In the genomic region with DNA sequence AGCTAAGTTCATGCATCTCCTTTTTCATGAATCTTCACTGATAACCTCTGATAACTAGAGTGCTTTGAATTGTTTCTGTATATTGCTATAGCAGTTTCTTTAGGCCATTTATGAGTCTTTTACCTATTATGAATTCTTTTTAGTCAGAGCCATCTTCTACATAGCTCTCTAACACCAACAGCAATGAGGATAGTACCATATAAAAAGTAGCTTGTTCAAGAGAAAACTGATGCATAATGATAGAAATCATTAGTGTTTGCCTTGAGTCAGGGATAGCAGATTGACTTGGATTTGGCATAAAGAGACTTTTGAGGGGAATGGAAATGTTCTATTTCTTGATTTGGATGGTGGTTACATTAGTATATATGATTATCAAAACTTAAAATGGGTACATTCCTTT, we compare ENCODE assay signal across 18 cellular contexts. TPM values are rescaled to one million over a fixed set of nuclear protein-coding genes. Genes with fewer than 3 reads are reported as not detected.
DNase-seq lines count a peak whose midpoint lies in the region; ATAC-seq, FAIRE-seq and TF ChIP-seq lines count a peak whose summit lies in the region.
"Had no signal": no experiment of that assay in that cellular context is flagged by ENCODE, and none has a peak within 500 bp of the region (broad histone marks: within the 10 kb centered on the region; RNA-seq: fewer than 3 reads in every experiment).

No MANE protein-coding gene starts in this region.

- H3K36me3 Mint-ChIP-seq in T-helper 2 cell treated with Interferon-gamma antibody and Interleukin-4, amounts not matched to agents 5 μg/mL and 100 μg/mL, for 36 hours (ENCODE audit: low read depth), result peaks cover 53% of the 10 kb centered on the region
- H3K36me3 Mint-ChIP-seq in activated naive CD8-positive, alpha-beta T cell treated with anti-CD3 and anti-CD28 coated beads for 36 hours, result peaks cover 34% of the 10 kb centered on the region
- peaks cover 19% of the 10 kb centered on the region for H3K36me3 Mint-ChIP-seq in natural killer cell treated with Interleukin-12 subunit alpha and Interleukin-12 subunit beta and Interleukin-15 and Interleukin-18, amount 100 ng/mL, for 72 hours

- no peak overlapping the region for H3K9ac ChIP-seq in HepG2 (ENCODE audit: insufficient read depth, low read depth, low read length)
- H3K9ac ChIP-seq: BLaER1 had no signal

- H3K36me3 ChIP-seq in HepG2 (replicated peaks in 1 of 2; ENCODE audit: control insufficient read depth in 1 of 2, insufficient read depth in 2 of 2, low read length in 2 of 2) (peaks cover 12 to 77% of the 10 kb centered on the region in 2 experiments), right lobe of liver (peaks cover 0 to 79% (median 30%) of the 10 kb centered on the region in 4 donors), right atrium auricular region (peaks cover 95% of the 10 kb centered on the region)

- H3K9me3 ChIP-seq in HepG2 (ENCODE audit: low read length) (no peaks in the 10 kb centered on the region), right lobe of liver (no peaks in the 10 kb centered on the region), right atrium auricular region (no peaks in the 10 kb centered on the region)
- H3K9me3 ChIP-seq: BLaER1, Caco-2 had no signal

- H2AFZ ChIP-seq in HepG2 (ENCODE audit: low read length), result no peak overlapping the region
- H2AFZ ChIP-seq: PC-9 had no signal

- no peaks in the 10 kb centered on the region for H4K20me1 ChIP-seq in HepG2 (ENCODE audit: insufficient read depth, low read length)
- H4K20me1 ChIP-seq: BLaER1 had no signal

- BruUV-seq in HepG2 (replicated peaks; lab: Mats Ljungman, UMichigan), result TSS peak; percentile 26

- no peak for FAIRE-seq in HepG2 (lab: Jason Lieb, UNC)
- FAIRE-seq: HTR-8/SVneo had no signal

- DNase-seq in T-helper 2 cell treated with Interferon-gamma antibody and Interleukin-4, amounts not matched to agents 5 μg/mL and 100 μg/mL, for 36 hours (ENCODE audit: low spot score), result no peak
- DNase-seq in T-helper 2 cell (no peak), HepG2 (ENCODE audit: low spot score) (no peak), right lobe of liver (no peak), right atrium auricular region (ENCODE audit: low spot score) (no peak), amygdala (lab: John Stamatoyannopoulos, UW) (no peak)
- DNase-seq in activated naive CD8-positive, alpha-beta T cell treated with anti-CD3 and anti-CD28 coated beads for 36 hours, result no peak
- DNase-seq in natural killer cell treated with Interleukin-12 subunit alpha and Interleukin-12 subunit beta and Interleukin-15 and Interleukin-18, amount 100 ng/mL, for 72 hours (ENCODE audit: low spot score), result no peak
- DNase-seq: Caco-2, HFFc6, NCI-H1436, NCI-H2081, NCI-H226, NCI-H526 treated with DMSO at 0.1 percent for 48 hours, PC-9 had no signal

- H3K9me3 Mint-ChIP-seq in T-helper 2 cell treated with Interferon-gamma antibody and Interleukin-4, amounts not matched to agents 5 μg/mL and 100 μg/mL, for 36 hours, result no peaks in the 10 kb centered on the region
- H3K9me3 Mint-ChIP-seq in activated naive CD8-positive, alpha-beta T cell treated with anti-CD3 and anti-CD28 coated beads for 36 hours, result no peaks in the 10 kb centered on the region
- no peaks in the 10 kb centered on the region for H3K9me3 Mint-ChIP-seq in natural killer cell treated with Interleukin-12 subunit alpha and Interleukin-12 subunit beta and Interleukin-15 and Interleukin-18, amount 100 ng/mL, for 72 hours
- H3K9me3 Mint-ChIP-seq: HFFc6 had no signal

- CTCF ChIA-PET in HepG2 (lab: Yijun Ruan, JAX; ENCODE audit: low intra/inter-chr PET ratio, low total read pairs), result no interaction called here

- peaks cover 7% of the 10 kb centered on the region for H3K4me1 Mint-ChIP-seq in T-helper 2 cell treated with Interferon-gamma antibody and Interleukin-4, amounts not matched to agents 5 μg/mL and 100 μg/mL, for 36 hours (ENCODE audit: low read depth)
- peaks cover 16% of the 10 kb centered on the region for H3K4me1 Mint-ChIP-seq in activated naive CD8-positive, alpha-beta T cell treated with anti-CD3 and anti-CD28 coated beads for 36 hours
- H3K4me1 Mint-ChIP-seq in natural killer cell treated with Interleukin-12 subunit alpha and Interleukin-12 subunit beta and Interleukin-15 and Interleukin-18, amount 100 ng/mL, for 72 hours (ENCODE audit: low read depth in 2 of 2), result no peaks in the 10 kb centered on the region

- POLR2A ChIA-PET in HepG2 (lab: Yijun Ruan, JAX), result no interaction called here

- intact Hi-C loops in HepG2 (cut with micrococcal nuclease; ENCODE audit: unreplicated experiment), result no loop called here
- intact Hi-C loops in right lobe of liver (cut with DNase I), result no loop called here

- no peak overlapping the region for H3K4me3 Mint-ChIP-seq in T-helper 2 cell treated with Interferon-gamma antibody and Interleukin-4, amounts not matched to agents 5 μg/mL and 100 μg/mL, for 36 hours
- H3K4me3 Mint-ChIP-seq in activated naive CD8-positive, alpha-beta T cell treated with anti-CD3 and anti-CD28 coated beads for 36 hours, result no peak overlapping the region
- no peak overlapping the region for H3K4me3 Mint-ChIP-seq in natural killer cell treated with Interleukin-12 subunit alpha and Interleukin-12 subunit beta and Interleukin-15 and Interleukin-18, amount 100 ng/mL, for 72 hours
- H3K4me3 Mint-ChIP-seq: HFFc6 had no signal

- no peak for TF ChIP-seq POLR2A in HepG2 (IDR thresholded peaks at IDR 0.05; ENCODE audit: insufficient read depth in 1 of 2, low read depth in 2 of 2, low read length in 2 of 2)
- no peak for TF ChIP-seq POLR2A in right lobe of liver (IDR thresholded peaks at IDR 0.05)

- TF ChIP-seq CTCF in HepG2 (CRISPR knock-in tag; IDR thresholded peaks at IDR 0.05) (no peak), right lobe of liver (IDR thresholded peaks at IDR 0.05) (no peak), right atrium auricular region (IDR thresholded peaks at IDR 0.05) (no peak)

- TF ChIP-seq EP300 in HepG2 (IDR thresholded peaks at IDR 0.05; ENCODE audit: low read depth in 2 of 2, low read length in 2 of 2) (no peak), HepG2 (CRISPR knock-in tag; IDR thresholded peaks at IDR 0.05; ENCODE audit: borderline replicate concordance) (no peak)

- H3K27me3 ChIP-seq in HepG2 (ENCODE audit: control insufficient read depth in 1 of 2, insufficient read depth in 2 of 2, low read length in 2 of 2) (no peaks in the 10 kb centered on the region), right lobe of liver (no peaks in the 10 kb centered on the region), right atrium auricular region (no peaks in the 10 kb centered on the region)
- H3K27me3 ChIP-seq: BLaER1 had no signal

- no peak for TF ChIP-seq RAD21 in HepG2 (CRISPR knock-in tag; IDR thresholded peaks at IDR 0.05)

- H3K4me1 ChIP-seq in HepG2 (ENCODE audit: insufficient read depth, low read length), result no peaks in the 10 kb centered on the region
- H3K4me1 ChIP-seq in right lobe of liver, result no peaks in the 10 kb centered on the region
- no peaks in the 10 kb centered on the region for H3K4me1 ChIP-seq in right atrium auricular region
- H3K4me1 ChIP-seq: Caco-2 had no signal

- H3K27ac ChIP-seq in HepG2 (ENCODE audit: extremely low read length, insufficient read depth, low read length) (no peak overlapping the region), right lobe of liver (no peak overlapping the region), right atrium auricular region (no peak overlapping the region)
- H3K27ac ChIP-seq: 22Rv1, BLaER1, PC-9 had no signal

- no peak overlapping the region for H3K4me2 ChIP-seq in HepG2 (ENCODE audit: low read depth, low read length)
- H3K4me2 ChIP-seq: BLaER1, PC-9 had no signal

- no peaks in the 10 kb centered on the region for H3K79me2 ChIP-seq in HepG2 (ENCODE audit: insufficient read depth, low read length)

- in situ Hi-C loops in HepG2 (cut with HindIII; ENCODE audit: extremely low pct_ligation_motif_present, low pct_unique_long_range_greater_than_20kb), result no loop called here

- H3K27me3 Mint-ChIP-seq in T-helper 2 cell treated with Interferon-gamma antibody and Interleukin-4, amounts not matched to agents 5 μg/mL and 100 μg/mL, for 36 hours (ENCODE audit: low read depth), result no peaks in the 10 kb centered on the region
- no peaks in the 10 kb centered on the region for H3K27me3 Mint-ChIP-seq in activated naive CD8-positive, alpha-beta T cell treated with anti-CD3 and anti-CD28 coated beads for 36 hours
- no peaks in the 10 kb centered on the region for H3K27me3 Mint-ChIP-seq in natural killer cell treated with Interleukin-12 subunit alpha and Interleukin-12 subunit beta and Interleukin-15 and Interleukin-18, amount 100 ng/mL, for 72 hours

- H3K4me3 ChIP-seq in HepG2 (replicated peaks in 1 of 3; ENCODE audit: insufficient read depth in 1 of 3, low read depth in 2 of 3, low read length in 3 of 3), result no peak overlapping the region
- no peak overlapping the region for H3K4me3 ChIP-seq in right lobe of liver
- no peak overlapping the region for H3K4me3 ChIP-seq in right atrium auricular region
- H3K4me3 ChIP-seq: BLaER1, PC-9 had no signal

- H3K27ac Mint-ChIP-seq in T-helper 2 cell treated with Interferon-gamma antibody and Interleukin-4, amounts not matched to agents 5 μg/mL and 100 μg/mL, for 36 hours, result peak overlapping the region; percentile 58
- peak overlapping the region; percentile 84 for H3K27ac Mint-ChIP-seq in activated naive CD8-positive, alpha-beta T cell treated with anti-CD3 and anti-CD28 coated beads for 36 hours
- H3K27ac Mint-ChIP-seq in natural killer cell treated with Interleukin-12 subunit alpha and Interleukin-12 subunit beta and Interleukin-15 and Interleukin-18, amount 100 ng/mL, for 72 hours, result peak overlapping the region; percentile 41 to 51
- H3K27ac Mint-ChIP-seq: HFFc6 had no signal

- ATAC-seq in HepG2 (no peak), right lobe of liver (no peak)
- no peak for ATAC-seq in natural killer cell treated with Interleukin-12 subunit alpha and Interleukin-12 subunit beta and Interleukin-15 and Interleukin-18, amount 100 ng/mL, for 72 hours

RNA-seq across cellular contexts. Expression of a gene that starts 25.8 kb away (rescaled TPM):
- total RNA-seq in HepG2 (2016; rRNA removed; fragmentation: Illumina TruSeq; extraction: Trizol) (42.9 and 46.2 TPM in 2 replicates), right lobe of liver (100 to 1,000 TPM in 1 of 6 experiments, 10 to 100 TPM in 5; 24.7 to 129 (median 38.4) TPM), right atrium auricular region (1 to 10 TPM; 3.4 to 4.0 TPM)
- 16.2 and 18.7 TPM in 2 replicates for total RNA-seq in HepG2 (2016; cell fraction: cytosol; rRNA removed; fragmentation: Illumina TruSeq; extraction: Trizol; ENCODE audit: low read depth)
- total RNA-seq in HepG2 (2016; cell fraction: insoluble cytoplasmic fraction; rRNA removed; fragmentation: Illumina TruSeq; extraction: Trizol), result 33.8 and 43.7 TPM in 2 replicates
- 46.0 and 52.4 TPM in 2 replicates for total RNA-seq in HepG2 (2016; cell fraction: membrane; rRNA removed; fragmentation: Illumina TruSeq; extraction: Trizol)
- total RNA-seq in HepG2 (2016; cell fraction: nucleus; rRNA removed; fragmentation: Illumina TruSeq; extraction: Trizol), result 54.5 and 68.3 TPM in 2 replicates
- polyA plus RNA-seq in HepG2 (2011; rRNA removed), result 207 and 236 TPM in 2 replicates
- 169 and 172 TPM in 2 replicates for polyA plus RNA-seq in HepG2 (2011; cell fraction: cytosol; rRNA removed)
- 405 and 408 TPM in 2 replicates for polyA plus RNA-seq in HepG2 (2011; cell fraction: nucleus; rRNA removed)
- 154 and 177 TPM in 2 replicates for polyA plus RNA-seq in HepG2 (2012)
- polyA plus RNA-seq in HepG2 (2016; cell fraction: cytosol; fragmentation: Illumina TruSeq; extraction: Trizol; ENCODE audit: low read depth), result 29.3 and 33.1 TPM in 2 replicates
- polyA plus RNA-seq in HepG2 (2016; cell fraction: insoluble cytoplasmic fraction; fragmentation: Illumina TruSeq; extraction: Trizol; ENCODE audit: low read depth), result 87.9 and 114 TPM in 2 replicates
- 97.4 TPM in 2 replicates for polyA plus RNA-seq in HepG2 (2016; cell fraction: membrane; fragmentation: Illumina TruSeq; extraction: Trizol; ENCODE audit: low read depth)
- polyA plus RNA-seq in HepG2 (2016; cell fraction: nucleus; fragmentation: Illumina TruSeq; extraction: Trizol; ENCODE audit: insufficient read depth, low read depth), result 269 and 299 TPM in 2 replicates
- polyA minus RNA-seq in HepG2 (2011; rRNA and poly(A)+ RNA removed; ENCODE audit: low replicate concordance), result 0.84 and 364 TPM in 2 replicates
- 105 and 111 TPM in 2 replicates for polyA minus RNA-seq in HepG2 (2011; cell fraction: cytosol; rRNA and poly(A)+ RNA removed)
- polyA minus RNA-seq in HepG2 (2011; cell fraction: nucleus; rRNA and poly(A)+ RNA removed), result 100 and 101 TPM in 2 replicates
- 1 to 10 TPM in 1 of 2 experiments, under 1 TPM in 1; 0.89 to 1.0 TPM for total RNA-seq in activated naive CD8-positive, alpha-beta T cell treated with anti-CD3 and anti-CD28 coated beads for 36 hours
- total RNA-seq in natural killer cell treated with Interleukin-12 subunit alpha and Interleukin-12 subunit beta and Interleukin-15 and Interleukin-18, amount 100 ng/mL, for 72 hours, result under 1 TPM in 1 of 2 donors, not detected in 1; 0.19 TPM

RNA-seq across cellular contexts. Expression of a gene that starts 30.7 kb away (rescaled TPM):
- total RNA-seq in HepG2 (2016; rRNA removed; fragmentation: Illumina TruSeq; extraction: Trizol) (48.1 and 59.8 TPM in 2 replicates), right lobe of liver (10 to 100 TPM in 3 of 6 experiments, 1 to 10 TPM in 3; 7.1 to 14.2 (median 10.0) TPM), right atrium auricular region (10 to 100 TPM; 11.5 to 12.3 TPM)
- 35.7 and 39.2 TPM in 2 replicates for total RNA-seq in HepG2 (2016; cell fraction: cytosol; rRNA removed; fragmentation: Illumina TruSeq; extraction: Trizol; ENCODE audit: low read depth)
- total RNA-seq in HepG2 (2016; cell fraction: insoluble cytoplasmic fraction; rRNA removed; fragmentation: Illumina TruSeq; extraction: Trizol), result 48.7 and 55.8 TPM in 2 replicates
- total RNA-seq in HepG2 (2016; cell fraction: membrane; rRNA removed; fragmentation: Illumina TruSeq; extraction: Trizol), result 37.2 and 42.1 TPM in 2 replicates
- total RNA-seq in HepG2 (2016; cell fraction: nucleus; rRNA removed; fragmentation: Illumina TruSeq; extraction: Trizol), result 58.3 and 64.6 TPM in 2 replicates
- polyA plus RNA-seq in HepG2 (2011; rRNA removed), result 12.2 and 12.6 TPM in 2 replicates
- polyA plus RNA-seq in HepG2 (2011; cell fraction: cytosol; rRNA removed), result 5.8 and 6.0 TPM in 2 replicates
- 18.9 and 23.2 TPM in 2 replicates for polyA plus RNA-seq in HepG2 (2011; cell fraction: nucleus; rRNA removed)
- 15.3 and 20.8 TPM in 2 replicates for polyA plus RNA-seq in HepG2 (2012)
- 3.5 and 4.7 TPM in 2 replicates for polyA plus RNA-seq in HepG2 (2016; cell fraction: cytosol; fragmentation: Illumina TruSeq; extraction: Trizol; ENCODE audit: low read depth)
- 30.2 and 31.7 TPM in 2 replicates for polyA plus RNA-seq in HepG2 (2016; cell fraction: insoluble cytoplasmic fraction; fragmentation: Illumina TruSeq; extraction: Trizol; ENCODE audit: low read depth)
- 7.6 and 8.6 TPM in 2 replicates for polyA plus RNA-seq in HepG2 (2016; cell fraction: membrane; fragmentation: Illumina TruSeq; extraction: Trizol; ENCODE audit: low read depth)
- polyA plus RNA-seq in HepG2 (2016; cell fraction: nucleus; fragmentation: Illumina TruSeq; extraction: Trizol; ENCODE audit: insufficient read depth, low read depth), result 55.6 and 64.3 TPM in 2 replicates
- 9.0 and 14.8 TPM in 2 replicates for polyA minus RNA-seq in HepG2 (2011; rRNA and poly(A)+ RNA removed; ENCODE audit: low replicate concordance)
- 15.4 and 17.1 TPM in 2 replicates for polyA minus RNA-seq in HepG2 (2011; cell fraction: cytosol; rRNA and poly(A)+ RNA removed)
- polyA minus RNA-seq in HepG2 (2011; cell fraction: nucleus; rRNA and poly(A)+ RNA removed), result 88.7 and 96.8 TPM in 2 replicates
- 10 to 100 TPM; 30.2 to 30.5 TPM for total RNA-seq in activated naive CD8-positive, alpha-beta T cell treated with anti-CD3 and anti-CD28 coated beads for 36 hours
- total RNA-seq in natural killer cell treated with Interleukin-12 subunit alpha and Interleukin-12 subunit beta and Interleukin-15 and Interleukin-18, amount 100 ng/mL, for 72 hours, result 10 to 100 TPM; 27.8 to 44.3 TPM

RNA-seq across cellular contexts. Expression of a gene that starts 43.8 kb away (rescaled TPM):
- total RNA-seq in HepG2 (2016; rRNA removed; fragmentation: Illumina TruSeq; extraction: Trizol) (68.8 and 71.0 TPM in 2 replicates), right lobe of liver (10 to 100 TPM; 37.0 to 73.5 (median 45.0) TPM), right atrium auricular region (10 to 100 TPM; 60.1 to 88.4 TPM)
- 32.4 and 32.8 TPM in 2 replicates for total RNA-seq in HepG2 (2016; cell fraction: cytosol; rRNA removed; fragmentation: Illumina TruSeq; extraction: Trizol; ENCODE audit: low read depth)
- 65.7 and 69.8 TPM in 2 replicates for total RNA-seq in HepG2 (2016; cell fraction: insoluble cytoplasmic fraction; rRNA removed; fragmentation: Illumina TruSeq; extraction: Trizol)
- total RNA-seq in HepG2 (2016; cell fraction: membrane; rRNA removed; fragmentation: Illumina TruSeq; extraction: Trizol), result 46.1 and 51.6 TPM in 2 replicates
- 31.2 and 37.2 TPM in 2 replicates for total RNA-seq in HepG2 (2016; cell fraction: nucleus; rRNA removed; fragmentation: Illumina TruSeq; extraction: Trizol)
- polyA plus RNA-seq in HepG2 (2011; rRNA removed), result 73.7 and 79.1 TPM in 2 replicates
- 71.0 and 107 TPM in 2 replicates for polyA plus RNA-seq in HepG2 (2011; cell fraction: cytosol; rRNA removed)
- 91.9 and 106 TPM in 2 replicates for polyA plus RNA-seq in HepG2 (2011; cell fraction: nucleus; rRNA removed)
- 53.0 and 55.5 TPM in 2 replicates for polyA plus RNA-seq in HepG2 (2012)
- 35.2 and 41.6 TPM in 2 replicates for polyA plus RNA-seq in HepG2 (2016; cell fraction: cytosol; fragmentation: Illumina TruSeq; extraction: Trizol; ENCODE audit: low read depth)
- polyA plus RNA-seq in HepG2 (2016; cell fraction: insoluble cytoplasmic fraction; fragmentation: Illumina TruSeq; extraction: Trizol; ENCODE audit: low read depth), result 87.4 and 92.0 TPM in 2 replicates
- polyA plus RNA-seq in HepG2 (2016; cell fraction: membrane; fragmentation: Illumina TruSeq; extraction: Trizol; ENCODE audit: low read depth), result 50.3 and 58.0 TPM in 2 replicates
- 72.1 and 80.1 TPM in 2 replicates for polyA plus RNA-seq in HepG2 (2016; cell fraction: nucleus; fragmentation: Illumina TruSeq; extraction: Trizol; ENCODE audit: insufficient read depth, low read depth)
- polyA minus RNA-seq in HepG2 (2011; rRNA and poly(A)+ RNA removed; ENCODE audit: low replicate concordance), result 42.1 and 55.4 TPM in 2 replicates
- polyA minus RNA-seq in HepG2 (2011; cell fraction: cytosol; rRNA and poly(A)+ RNA removed), result 21.1 and 28.5 TPM in 2 replicates
- polyA minus RNA-seq in HepG2 (2011; cell fraction: nucleus; rRNA and poly(A)+ RNA removed), result 14.3 and 15.8 TPM in 2 replicates
- 10 to 100 TPM; 56.3 to 58.1 TPM for total RNA-seq in activated naive CD8-positive, alpha-beta T cell treated with anti-CD3 and anti-CD28 coated beads for 36 hours
- 10 to 100 TPM; 52.3 to 60.7 TPM for total RNA-seq in natural killer cell treated with Interleukin-12 subunit alpha and Interleukin-12 subunit beta and Interleukin-15 and Interleukin-18, amount 100 ng/mL, for 72 hours

RNA-seq across cellular contexts. Expression of a gene that starts 43.8 kb away (rescaled TPM):
- 16.5 and 21.9 TPM in 2 replicates for total RNA-seq in HepG2 (2016; rRNA removed; fragmentation: Illumina TruSeq; extraction: Trizol)
- total RNA-seq in HepG2 (2016; cell fraction: cytosol; rRNA removed; fragmentation: Illumina TruSeq; extraction: Trizol; ENCODE audit: low read depth), result 3.7 and 4.5 TPM in 2 replicates
- total RNA-seq in HepG2 (2016; cell fraction: insoluble cytoplasmic fraction; rRNA removed; fragmentation: Illumina TruSeq; extraction: Trizol), result 18.6 and 19.4 TPM in 2 replicates
- 11.4 and 11.5 TPM in 2 replicates for total RNA-seq in HepG2 (2016; cell fraction: membrane; rRNA removed; fragmentation: Illumina TruSeq; extraction: Trizol)
- total RNA-seq in HepG2 (2016; cell fraction: nucleus; rRNA removed; fragmentation: Illumina TruSeq; extraction: Trizol), result 13.4 and 14.8 TPM in 2 replicates
- 10.7 and 14.1 TPM in 2 replicates for polyA plus RNA-seq in HepG2 (2011; rRNA removed)
- 10.2 and 12.5 TPM in 2 replicates for polyA plus RNA-seq in HepG2 (2011; cell fraction: cytosol; rRNA removed)
- 17.6 and 19.3 TPM in 2 replicates for polyA plus RNA-seq in HepG2 (2011; cell fraction: nucleus; rRNA removed)
- polyA plus RNA-seq in HepG2 (2012), result 16.5 and 20.2 TPM in 2 replicates
- 2.6 and 3.0 TPM in 2 replicates for polyA plus RNA-seq in HepG2 (2016; cell fraction: cytosol; fragmentation: Illumina TruSeq; extraction: Trizol; ENCODE audit: low read depth)
- polyA plus RNA-seq in HepG2 (2016; cell fraction: insoluble cytoplasmic fraction; fragmentation: Illumina TruSeq; extraction: Trizol; ENCODE audit: low read depth), result 22.1 and 23.7 TPM in 2 replicates
- polyA plus RNA-seq in HepG2 (2016; cell fraction: membrane; fragmentation: Illumina TruSeq; extraction: Trizol; ENCODE audit: low read depth), result 8.2 and 8.4 TPM in 2 replicates
- 39.8 and 46.5 TPM in 2 replicates for polyA plus RNA-seq in HepG2 (2016; cell fraction: nucleus; fragmentation: Illumina TruSeq; extraction: Trizol; ENCODE audit: insufficient read depth, low read depth)
- polyA minus RNA-seq in HepG2 (2011; rRNA and poly(A)+ RNA removed; ENCODE audit: low replicate concordance), result 12.7 and 32.5 TPM in 2 replicates
- 4.7 and 5.5 TPM in 2 replicates for polyA minus RNA-seq in HepG2 (2011; cell fraction: cytosol; rRNA and poly(A)+ RNA removed)
- polyA minus RNA-seq in HepG2 (2011; cell fraction: nucleus; rRNA and poly(A)+ RNA removed), result 14.2 and 14.9 TPM in 2 replicates
- 1 to 10 TPM; 2.9 to 8.4 (median 4.6) TPM for total RNA-seq in right lobe of liver
- total RNA-seq in activated naive CD8-positive, alpha-beta T cell treated with anti-CD3 and anti-CD28 coated beads for 36 hours, result 10 to 100 TPM; 40.6 to 41.9 TPM
- 10 to 100 TPM; 13.6 to 34.2 TPM for total RNA-seq in natural killer cell treated with Interleukin-12 subunit alpha and Interleukin-12 subunit beta and Interleukin-15 and Interleukin-18, amount 100 ng/mL, for 72 hours
- 1 to 10 TPM; 5.5 to 7.1 TPM for total RNA-seq in right atrium auricular region

RNA-seq across cellular contexts. Expression of a gene that starts 56.1 kb away (rescaled TPM):
- 60.7 and 65.6 TPM in 2 replicates for total RNA-seq in HepG2 (2016; rRNA removed; fragmentation: Illumina TruSeq; extraction: Trizol)
- 18.8 and 19.1 TPM in 2 replicates for total RNA-seq in HepG2 (2016; cell fraction: cytosol; rRNA removed; fragmentation: Illumina TruSeq; extraction: Trizol; ENCODE audit: low read depth)
- total RNA-seq in HepG2 (2016; cell fraction: insoluble cytoplasmic fraction; rRNA removed; fragmentation: Illumina TruSeq; extraction: Trizol), result 46.9 and 70.8 TPM in 2 replicates
- total RNA-seq in HepG2 (2016; cell fraction: membrane; rRNA removed; fragmentation: Illumina TruSeq; extraction: Trizol), result 50.4 and 56.7 TPM in 2 replicates
- 40.4 and 47.3 TPM in 2 replicates for total RNA-seq in HepG2 (2016; cell fraction: nucleus; rRNA removed; fragmentation: Illumina TruSeq; extraction: Trizol)
- polyA plus RNA-seq in HepG2 (2011; rRNA removed), result 43.6 and 59.7 TPM in 2 replicates
- polyA plus RNA-seq in HepG2 (2011; cell fraction: cytosol; rRNA removed), result 25.3 and 50.1 TPM in 2 replicates
- 161 and 196 TPM in 2 replicates for polyA plus RNA-seq in HepG2 (2011; cell fraction: nucleus; rRNA removed)
- polyA plus RNA-seq in HepG2 (2012), result 24.4 and 29.3 TPM in 2 replicates
- polyA plus RNA-seq in HepG2 (2016; cell fraction: cytosol; fragmentation: Illumina TruSeq; extraction: Trizol; ENCODE audit: low read depth), result 14.3 and 15.4 TPM in 2 replicates
- 44.9 and 56.6 TPM in 2 replicates for polyA plus RNA-seq in HepG2 (2016; cell fraction: insoluble cytoplasmic fraction; fragmentation: Illumina TruSeq; extraction: Trizol; ENCODE audit: low read depth)
- 34.1 and 38.8 TPM in 2 replicates for polyA plus RNA-seq in HepG2 (2016; cell fraction: membrane; fragmentation: Illumina TruSeq; extraction: Trizol; ENCODE audit: low read depth)
- polyA plus RNA-seq in HepG2 (2016; cell fraction: nucleus; fragmentation: Illumina TruSeq; extraction: Trizol; ENCODE audit: insufficient read depth, low read depth), result 112 and 124 TPM in 2 replicates
- 19.0 and 76.7 TPM in 2 replicates for polyA minus RNA-seq in HepG2 (2011; rRNA and poly(A)+ RNA removed; ENCODE audit: low replicate concordance)
- polyA minus RNA-seq in HepG2 (2011; cell fraction: cytosol; rRNA and poly(A)+ RNA removed), result 27.9 and 32.8 TPM in 2 replicates
- 19.3 and 19.8 TPM in 2 replicates for polyA minus RNA-seq in HepG2 (2011; cell fraction: nucleus; rRNA and poly(A)+ RNA removed)
- 10 to 100 TPM in 3 of 6 experiments, 1 to 10 TPM in 3; 5.6 to 17.5 (median 11.0) TPM for total RNA-seq in right lobe of liver
- total RNA-seq in activated naive CD8-positive, alpha-beta T cell treated with anti-CD3 and anti-CD28 coated beads for 36 hours, result 10 to 100 TPM; 10.4 to 12.1 TPM
- 1 to 10 TPM; 6.2 to 6.4 TPM for total RNA-seq in natural killer cell treated with Interleukin-12 subunit alpha and Interleukin-12 subunit beta and Interleukin-15 and Interleukin-18, amount 100 ng/mL, for 72 hours
- total RNA-seq in right atrium auricular region, result 10 to 100 TPM; 40.0 to 71.0 TPM
